9 cellular contexts compared by ENCODE assay signal in the genomic region with DNA sequence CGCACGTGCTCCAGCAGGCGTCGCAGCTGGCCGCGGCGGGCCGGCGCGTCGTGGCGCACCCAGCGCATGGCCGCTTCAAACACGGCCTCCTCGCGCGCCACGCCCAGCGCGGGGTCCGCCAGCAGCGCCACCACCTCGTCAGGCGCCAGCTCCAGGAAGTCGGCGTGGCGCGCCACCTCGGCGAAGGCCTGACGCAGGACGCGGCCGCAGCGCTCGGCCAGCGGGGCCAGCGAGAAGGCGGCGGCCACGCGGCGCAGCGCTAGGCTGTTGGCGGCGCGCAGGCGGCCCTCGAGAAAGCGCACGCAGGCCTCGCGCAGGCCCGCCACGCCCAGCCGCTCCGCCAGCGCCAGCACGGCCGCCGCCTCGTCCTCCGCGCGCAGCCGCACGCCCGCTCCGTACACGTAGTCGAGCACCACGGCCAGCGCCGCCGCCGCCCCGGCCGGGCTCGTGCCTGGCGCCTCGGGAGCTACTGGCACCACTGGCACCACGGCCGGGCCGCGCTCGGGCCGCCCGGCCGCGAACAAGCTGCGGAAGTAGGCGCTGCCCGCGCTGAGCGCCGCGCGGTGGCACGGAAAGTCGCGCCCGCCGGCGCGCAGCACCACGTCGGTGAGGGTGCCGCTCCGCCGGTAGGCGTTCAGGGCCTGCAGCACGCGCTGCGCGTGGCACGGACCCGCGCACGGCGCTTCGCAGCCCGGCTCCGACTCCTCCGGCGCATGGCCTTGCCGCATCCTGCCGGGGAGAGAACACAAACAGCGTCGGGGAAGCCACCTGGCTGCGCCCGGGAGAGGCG. TPM values are rescaled to one million over a fixed set of nuclear protein-coding genes. Genes with fewer than 3 reads are reported as not detected.
DNase-seq lines count a peak whose midpoint lies in the region; ATAC-seq and TF ChIP-seq lines count a peak whose summit lies in the region.
"Had no signal": no experiment of that assay in that cellular context is flagged by ENCODE, and none has a peak within 500 bp of the region (broad histone marks: within the 10 kb centered on the region; RNA-seq: fewer than 3 reads in every experiment).

No MANE protein-coding gene starts in this region.

- POLR2A ChIA-PET in activated CD4-positive, alpha-beta memory T cell treated with anti-CD3 and anti-CD28 coated beads for 36 hours (lab: Charles Lee), result interaction anchor here (1.5 kb wide), 1 partner anchor 30 kb away, joined by 4 read pairs; no protein-coding TSS in a partner anchor

- peaks cover 6% of the 10 kb centered on the region for H3K36me3 ChIP-seq in effector memory CD4-positive, alpha-beta T cell (ENCODE audit: control insufficient read depth, insufficient read depth, low read length)

- peak overlapping the region; percentile 52 for H3K4me3 Mint-ChIP-seq in activated CD4-positive, alpha-beta memory T cell treated with anti-CD3 and anti-CD28 coated beads for 36 hours
- H3K4me3 Mint-ChIP-seq in mesothelial cell of epicardium, result peak overlapping the region; percentile 66

- CTCF ChIA-PET in activated CD4-positive, alpha-beta memory T cell treated with anti-CD3 and anti-CD28 coated beads for 36 hours (lab: Charles Lee), result interaction anchor here (1.0 to 1.6 kb wide), 6 partner anchors 14 to 57 kb away, joined by 3 to 6 read pairs (median 4); no protein-coding TSS in a partner anchor

- peaks cover 4% of the 10 kb centered on the region for H3K36me3 Mint-ChIP-seq in activated CD4-positive, alpha-beta memory T cell treated with anti-CD3 and anti-CD28 coated beads for 36 hours
- H3K36me3 Mint-ChIP-seq in mesothelial cell of epicardium, result peaks cover 3% of the 10 kb centered on the region

- peak overlapping the region; percentile 40 for H3K4me3 ChIP-seq in effector memory CD4-positive, alpha-beta T cell (ENCODE audit: insufficient read depth, low read depth, low read length, poor library complexity, severe bottlenecking)

- peaks cover 11% of the 10 kb centered on the region for H3K4me1 ChIP-seq in effector memory CD4-positive, alpha-beta T cell (ENCODE audit: control insufficient read depth, insufficient read depth, low read length, poor library complexity, severe bottlenecking)

- H3K27me3 ChIP-seq in effector memory CD4-positive, alpha-beta T cell (replicated peaks; ENCODE audit: control insufficient read depth, insufficient read depth, low read length, poor library complexity, severe bottlenecking), result peaks cover 5% of the 10 kb centered on the region

- H3K9me3 ChIP-seq in effector memory CD4-positive, alpha-beta T cell (ENCODE audit: control insufficient read depth, low read length), result no peaks in the 10 kb centered on the region

- ATAC-seq in GM18868 (IDR thresholded peaks at IDR 0.05; ENCODE audit: unreplicated experiment), result no peak

- H3K27me3 Mint-ChIP-seq in activated CD4-positive, alpha-beta memory T cell treated with anti-CD3 and anti-CD28 coated beads for 36 hours, result peaks cover 36% of the 10 kb centered on the region
- H3K27me3 Mint-ChIP-seq in mesothelial cell of epicardium (ENCODE audit: low read depth), result peaks cover 74% of the 10 kb centered on the region

- DNase-seq in SIG-M5 treated with dmso at 0.1 percent for 504 hours (lab: John Stamatoyannopoulos, UW; ENCODE audit: unreplicated experiment) (peak; percentile 44), SIG-M5 (lab: John Stamatoyannopoulos, UW) (no peak), NCI-H2171 (lab: John Stamatoyannopoulos, UW) (peak; percentile 37), mesothelial cell of epicardium (ENCODE audit: low spot score in 2 of 2, unreplicated experiment in 2 of 2) (peak; percentile 53 to 75)
- peak; percentile 64 for DNase-seq in activated CD4-positive, alpha-beta memory T cell treated with anti-CD3 and anti-CD28 coated beads for 36 hours
- DNase-seq in effector memory CD4-positive, alpha-beta T cell, result peak; percentile 30 to 47 (median 44)
- peak; percentile 40 for DNase-seq in stimulated activated CD8-positive, alpha-beta memory T cell treated with anti-CD3 and anti-CD28 coated beads, Interleukin-4, amount 100 ng/mL, for 24 hours (ENCODE audit: low read depth)
- DNase-seq: DND-41 had no signal

- TF ChIP-seq CTCF in mesothelial cell of epicardium (IDR thresholded peaks at IDR 0.05; ENCODE audit: unreplicated experiment), result no peak

- H3K27ac Mint-ChIP-seq in activated CD4-positive, alpha-beta memory T cell treated with anti-CD3 and anti-CD28 coated beads for 36 hours, result no peak overlapping the region
- no peak overlapping the region for H3K27ac Mint-ChIP-seq in mesothelial cell of epicardium

- H3K27ac ChIP-seq in effector memory CD4-positive, alpha-beta T cell (ENCODE audit: insufficient read depth, low read length, poor library complexity, severe bottlenecking), result no peak overlapping the region

- H3K4me1 Mint-ChIP-seq in activated CD4-positive, alpha-beta memory T cell treated with anti-CD3 and anti-CD28 coated beads for 36 hours (ENCODE audit: low read depth), result peaks cover 15% of the 10 kb centered on the region
- peaks cover 9% of the 10 kb centered on the region for H3K4me1 Mint-ChIP-seq in mesothelial cell of epicardium

- H3K9me3 Mint-ChIP-seq in activated CD4-positive, alpha-beta memory T cell treated with anti-CD3 and anti-CD28 coated beads for 36 hours, result peaks cover 7% of the 10 kb centered on the region
- H3K9me3 Mint-ChIP-seq in mesothelial cell of epicardium, result peaks cover 7% of the 10 kb centered on the region

- intact Hi-C loops in activated CD4-positive, alpha-beta memory T cell treated with anti-CD3 and anti-CD28 coated beads for 36 hours (cut with micrococcal nuclease), result loop anchor here (2.0 kb wide), 1 partner anchor 29 kb away; no protein-coding TSS in a partner anchor

RNA-seq across cellular contexts. Expression of a gene that starts 2.9 kb away (rescaled TPM):
- total RNA-seq in activated CD4-positive, alpha-beta memory T cell treated with anti-CD3 and anti-CD28 coated beads for 36 hours, result under 1 TPM; 0.12 to 0.51 TPM
- 0.38 to 0.67 TPM (median 0.59 TPM) in 3 replicates for total RNA-seq in mesothelial cell of epicardium

RNA-seq across cellular contexts. Expression of a gene that starts 30.8 kb away (rescaled TPM):
- 1,000 to 10,000 TPM; 4,423 to 4,525 TPM for total RNA-seq in activated CD4-positive, alpha-beta memory T cell treated with anti-CD3 and anti-CD28 coated beads for 36 hours
- 2,848 to 2,954 TPM (median 2,936 TPM) in 3 replicates for total RNA-seq in mesothelial cell of epicardium
